Comparison of ENCODE assay signal across 1 cellular context in genomic region chr1:203906932-203907331, GRCh38.
TF ChIP-seq lines count a peak whose summit lies in the region.

No MANE protein-coding gene starts in this region.

TF ChIP-seq in IMR-90, 13 proteins besides CTCF, POLR2A, EP300 and RAD21 (continued from another document):
- TF ChIP-seq NFE2L2 (IDR thresholded peaks at IDR 0.05; ENCODE audit: low read depth, low read length) (0 out of 2 replicates have a peak, but pooled peaks have one; percentile 6), MXI1 (IDR thresholded peaks at IDR 0.05; ENCODE audit: borderline replicate concordance, low read depth, low read length) (no peak), RCOR1 (IDR thresholded peaks at IDR 0.05; ENCODE audit: insufficient replicate concordance, low read length) (no peak), BHLHE40 (IDR thresholded peaks at IDR 0.05; ENCODE audit: low read depth, low read length) (peak; percentile 47; the same call in 1 of the 2 replicates), CEBPB (IDR thresholded peaks at IDR 0.05; ENCODE audit: low read depth, low read length) (peak; percentile 83; the same call in 1 of the 2 replicates), MAFK (IDR thresholded peaks at IDR 0.05; ENCODE audit: low read depth, low read length) (peak; percentile 46), MAZ (IDR thresholded peaks at IDR 0.05; ENCODE audit: borderline replicate concordance, low read depth, low read length) (no peak)
